Comparison of ENCODE assay signal across 18 cellular contexts in the genomic region with DNA sequence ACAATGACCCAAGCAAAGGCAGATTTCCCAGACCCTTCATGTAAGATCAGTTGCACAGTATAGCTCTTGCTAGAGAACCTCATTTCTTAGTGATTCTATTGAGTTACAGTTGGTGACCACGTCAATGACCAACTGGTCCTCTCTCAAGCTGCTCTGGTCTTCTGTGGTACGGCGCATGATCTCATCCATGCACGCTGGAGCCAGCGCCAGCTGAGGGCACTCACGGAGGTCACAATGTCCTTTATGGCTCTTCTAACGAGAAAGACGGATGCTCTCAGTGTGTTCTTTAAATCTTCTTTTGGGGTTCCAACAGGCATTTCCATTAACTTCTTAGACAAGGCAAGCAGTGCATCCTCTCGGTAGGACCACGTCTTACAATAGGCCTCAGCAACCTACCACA. TPM values are rescaled to one million over a fixed set of nuclear protein-coding genes. Genes with fewer than 3 reads are reported as not detected.
DNase-seq lines count a peak whose midpoint lies in the region; ATAC-seq and TF ChIP-seq lines count a peak whose summit lies in the region.
"Had no signal": no experiment of that assay in that cellular context is flagged by ENCODE, and none has a peak within 500 bp of the region (broad histone marks: within the 10 kb centered on the region; RNA-seq: fewer than 3 reads in every experiment).

No MANE protein-coding gene starts in this region.

- intact Hi-C loops in activated T-helper 2 cell treated with anti-CD3 and anti-CD28 coated beads, Interferon-gamma antibody, Interleukin-2, Interleukin-4, amounts not matched to agents 10 μg/mL and 5 μg/mL and 100 μg/mL, durations not matched to agents 14 hours and 24 hours and 36 hours (cut with micrococcal nuclease): no loop called here

- H3K9me3 ChIP-seq in RWPE2 (ENCODE audit: severe bottlenecking): no peaks in the 10 kb centered on the region

- H3K36me3 ChIP-seq in RWPE2 (ENCODE audit: low read depth): peaks cover 49% of the 10 kb centered on the region

- no peak for ATAC-seq in RWPE2 (ENCODE audit: low read depth)
- ATAC-seq: GM12878, GM23338 had no signal

- no peaks in the 10 kb centered on the region for H3K4me1 Mint-ChIP-seq in endothelial cell (ENCODE audit: unreplicated experiment)
- H3K4me1 Mint-ChIP-seq in activated T-helper 2 cell treated with anti-CD3 and anti-CD28 coated beads, Interferon-gamma antibody, Interleukin-2, Interleukin-4, amounts not matched to agents 10 μg/mL and 5 μg/mL and 100 μg/mL, durations not matched to agents 14 hours and 24 hours and 36 hours (ENCODE audit: low read depth): no peaks in the 10 kb centered on the region
- H3K4me1 Mint-ChIP-seq: CD4-positive, CD25-positive, alpha-beta regulatory T cell; CD8-positive, alpha-beta memory T cell; GM23338 had no signal

- H3K9me3 Mint-ChIP-seq in endothelial cell (ENCODE audit: unreplicated experiment): no peaks in the 10 kb centered on the region
- peaks cover 6% of the 10 kb centered on the region for H3K9me3 Mint-ChIP-seq in activated T-helper 2 cell treated with anti-CD3 and anti-CD28 coated beads, Interferon-gamma antibody, Interleukin-2, Interleukin-4, amounts not matched to agents 10 μg/mL and 5 μg/mL and 100 μg/mL, durations not matched to agents 14 hours and 24 hours and 36 hours

- no peaks in the 10 kb centered on the region for H3K4me1 ChIP-seq in RWPE2 (ENCODE audit: insufficient read depth, poor library complexity, severe bottlenecking)

- peak overlapping the region; percentile 4 for H3K4me3 Mint-ChIP-seq in endothelial cell (ENCODE audit: unreplicated experiment)
- no peak overlapping the region for H3K4me3 Mint-ChIP-seq in activated T-helper 2 cell treated with anti-CD3 and anti-CD28 coated beads, Interferon-gamma antibody, Interleukin-2, Interleukin-4, amounts not matched to agents 10 μg/mL and 5 μg/mL and 100 μg/mL, durations not matched to agents 14 hours and 24 hours and 36 hours (ENCODE audit: low read depth)
- H3K4me3 Mint-ChIP-seq: B cell; CD4-positive, CD25-positive, alpha-beta regulatory T cell; CD8-positive, alpha-beta memory T cell; GM23338 had no signal

- no peak overlapping the region for H3K27ac Mint-ChIP-seq in endothelial cell (ENCODE audit: unreplicated experiment)
- no peak overlapping the region for H3K27ac Mint-ChIP-seq in activated T-helper 2 cell treated with anti-CD3 and anti-CD28 coated beads, Interferon-gamma antibody, Interleukin-2, Interleukin-4, amounts not matched to agents 10 μg/mL and 5 μg/mL and 100 μg/mL, durations not matched to agents 14 hours and 24 hours and 36 hours
- H3K27ac Mint-ChIP-seq: B cell; CD4-positive, CD25-positive, alpha-beta regulatory T cell; CD8-positive, alpha-beta memory T cell; GM23338 had no signal

- no peak overlapping the region for H3K4me3 ChIP-seq in RWPE2 (ENCODE audit: severe bottlenecking)
- H3K4me3 ChIP-seq: BLaER1, GM12878, GM23338 had no signal

- peak; percentile 6 for DNase-seq in RWPE2 (ENCODE audit: low spot score)
- no peak for DNase-seq in endothelial cell (ENCODE audit: low spot score)
- DNase-seq in substantia nigra (lab: John Stamatoyannopoulos, UW): peak in 6 of 49 donors; percentile 9 to 34 (median 13)
- DNase-seq in HT-29 (ENCODE audit: low spot score): no peak
- DNase-seq in activated T-helper 2 cell treated with anti-CD3 and anti-CD28 coated beads, Interferon-gamma antibody, Interleukin-2, Interleukin-4, amounts not matched to agents 10 μg/mL and 5 μg/mL and 100 μg/mL, durations not matched to agents 14 hours and 24 hours and 36 hours (ENCODE audit: low spot score): no peak
- DNase-seq in iPS-NIHi7 (ENCODE audit: extremely low spot score): no peak
- DNase-seq: CD4-positive, CD25-positive, alpha-beta regulatory T cell; CD8-positive, alpha-beta memory T cell; DMS 273 treated with DMSO at 0.1 percent for 48 hours; DMS79; EL; GDM1; HCEC 1CT had no signal

- no peaks in the 10 kb centered on the region for H3K27me3 ChIP-seq in RWPE2 (ENCODE audit: insufficient read depth, poor library complexity, severe bottlenecking)
- H3K27me3 ChIP-seq: BLaER1 had no signal

- H3K27me3 Mint-ChIP-seq in endothelial cell (ENCODE audit: unreplicated experiment): peaks cover 3% of the 10 kb centered on the region
- no peaks in the 10 kb centered on the region for H3K27me3 Mint-ChIP-seq in activated T-helper 2 cell treated with anti-CD3 and anti-CD28 coated beads, Interferon-gamma antibody, Interleukin-2, Interleukin-4, amounts not matched to agents 10 μg/mL and 5 μg/mL and 100 μg/mL, durations not matched to agents 14 hours and 24 hours and 36 hours (ENCODE audit: low read depth)
- H3K27me3 Mint-ChIP-seq: B cell; CD4-positive, CD25-positive, alpha-beta regulatory T cell; CD8-positive, alpha-beta memory T cell had no signal

- H3K27ac ChIP-seq in RWPE2 (ENCODE audit: poor library complexity, severe bottlenecking) (no peak overlapping the region), substantia nigra (ENCODE audit: low read depth, low read length, poor library complexity, severe bottlenecking) (peak overlapping the region; percentile 35)
- H3K27ac ChIP-seq: BLaER1, C4-2B had no signal

- TF ChIP-seq CTCF in RWPE2 (IDR thresholded peaks at IDR 0.05; ENCODE audit: poor library complexity, severe bottlenecking) (no peak), endothelial cell (IDR thresholded peaks at IDR 0.05; ENCODE audit: unreplicated experiment) (no peak)

- peaks cover 56% of the 10 kb centered on the region for H3K36me3 Mint-ChIP-seq in endothelial cell (ENCODE audit: low read depth, unreplicated experiment)
- H3K36me3 Mint-ChIP-seq in activated T-helper 2 cell treated with anti-CD3 and anti-CD28 coated beads, Interferon-gamma antibody, Interleukin-2, Interleukin-4, amounts not matched to agents 10 μg/mL and 5 μg/mL and 100 μg/mL, durations not matched to agents 14 hours and 24 hours and 36 hours (ENCODE audit: low read depth): peaks cover 67% of the 10 kb centered on the region

RNA-seq across cellular contexts. Expression of gene CEP104, which starts 22.3 kb away (rescaled TPM):
- total RNA-seq in endothelial cell (ENCODE audit: unreplicated experiment): 40.3 TPM
- total RNA-seq in HT-29 (2014; rRNA removed; shearing (Covaris generic)): 22.7 and 31.3 TPM in 2 replicates
- total RNA-seq in activated T-helper 2 cell treated with anti-CD3 and anti-CD28 coated beads, Interferon-gamma antibody, Interleukin-2, Interleukin-4, amounts not matched to agents 10 μg/mL and 5 μg/mL and 100 μg/mL, durations not matched to agents 14 hours and 24 hours and 36 hours: 35.4 and 49.9 TPM in 2 replicates

RNA-seq across cellular contexts. Expression of gene DFFB, which starts 22.6 kb away (rescaled TPM):
- 6.8 TPM for total RNA-seq in endothelial cell (ENCODE audit: unreplicated experiment)
- total RNA-seq in HT-29 (2014; rRNA removed; shearing (Covaris generic)): 12.9 and 14.2 TPM in 2 replicates
- 15.2 and 17.3 TPM in 2 replicates for total RNA-seq in activated T-helper 2 cell treated with anti-CD3 and anti-CD28 coated beads, Interferon-gamma antibody, Interleukin-2, Interleukin-4, amounts not matched to agents 10 μg/mL and 5 μg/mL and 100 μg/mL, durations not matched to agents 14 hours and 24 hours and 36 hours

RNA-seq across cellular contexts. Expression of gene LRRC47, which starts 38.4 kb away (rescaled TPM):
- total RNA-seq in endothelial cell (ENCODE audit: unreplicated experiment): 52.2 TPM
- total RNA-seq in HT-29 (2014; rRNA removed; shearing (Covaris generic)): 41.1 and 42.7 TPM in 2 replicates
- total RNA-seq in activated T-helper 2 cell treated with anti-CD3 and anti-CD28 coated beads, Interferon-gamma antibody, Interleukin-2, Interleukin-4, amounts not matched to agents 10 μg/mL and 5 μg/mL and 100 μg/mL, durations not matched to agents 14 hours and 24 hours and 36 hours: 40.4 and 41.3 TPM in 2 replicates
